In genomic region chr15:50321680-50322079, GRCh38 we compare ENCODE assay signal across 26 cellular contexts. TPM values are rescaled to one million over a fixed set of nuclear protein-coding genes. Genes with fewer than 3 reads are reported as not detected.
"Had no signal": no experiment of that assay in that cellular context is flagged by ENCODE, and none has a peak within 500 bp of the region (broad histone marks: within the 10 kb centered on the region; RNA-seq: fewer than 3 reads in every experiment).

No MANE protein-coding gene starts in this region.

- H3K36me3 ChIP-seq: breast epithelium had no signal

- H3K4me1 ChIP-seq: breast epithelium had no signal

- H3K4me3 Mint-ChIP-seq: activated CD4-positive, alpha-beta memory T cell treated with anti-CD3 and anti-CD28 coated beads, Interleukin-2, amount 10 ng/mL, durations not matched to agents 7 days and 5 days; activated CD4-positive, alpha-beta T cell treated with anti-CD3 and anti-CD28 coated beads, Interleukin-2, amount 10 ng/mL, durations not matched to agents 7 days and 5 days; activated naive CD8-positive, alpha-beta T cell treated with anti-CD3 and anti-CD28 coated beads, Interleukin-2, amount 10 ng/mL, durations not matched to agents 7 days and 5 days; activated T-cell treated with anti-CD3 and anti-CD28 coated beads, Interleukin-2, amount 50 U/mL, for 72 hours; T-cell had no signal

- H3K9me3 Mint-ChIP-seq: activated CD4-positive, alpha-beta memory T cell treated with anti-CD3 and anti-CD28 coated beads, Interleukin-2, amount 10 ng/mL, durations not matched to agents 7 days and 5 days; activated CD4-positive, alpha-beta T cell treated with anti-CD3 and anti-CD28 coated beads, Interleukin-2, amount 10 ng/mL, durations not matched to agents 7 days and 5 days; activated naive CD8-positive, alpha-beta T cell treated with anti-CD3 and anti-CD28 coated beads, Interleukin-2, amount 10 ng/mL, durations not matched to agents 7 days and 5 days; activated T-cell treated with anti-CD3 and anti-CD28 coated beads, Interleukin-2, amount 50 U/mL, for 72 hours; activated T-helper 2 cell treated with anti-CD3 and anti-CD28 coated beads, Interferon-gamma antibody, Interleukin-2, Interleukin-4, amounts not matched to agents 10 μg/mL and 5 μg/mL and 100 μg/mL, durations not matched to agents 14 hours and 24 hours and 36 hours; T-cell had no signal

- H3K27me3 Mint-ChIP-seq: activated CD4-positive, alpha-beta memory T cell treated with anti-CD3 and anti-CD28 coated beads, Interleukin-2, amount 10 ng/mL, durations not matched to agents 7 days and 5 days; activated CD4-positive, alpha-beta T cell treated with anti-CD3 and anti-CD28 coated beads, Interleukin-2, amount 10 ng/mL, durations not matched to agents 7 days and 5 days; activated naive CD8-positive, alpha-beta T cell treated with anti-CD3 and anti-CD28 coated beads, Interleukin-2, amount 10 ng/mL, durations not matched to agents 7 days and 5 days; T-cell had no signal

- H3K9me3 ChIP-seq: breast epithelium had no signal

- H3K27me3 ChIP-seq: breast epithelium had no signal

- H3K27ac ChIP-seq: breast epithelium, SK-N-MC, VCaP had no signal

- H3K4me3 ChIP-seq: breast epithelium, SK-N-MC had no signal

- ATAC-seq: activated T-cell treated with anti-CD3 and anti-CD28 coated beads, Interleukin-2, amount 50 U/mL, for 72 hours; Right ventricle myocardium inferior; T-cell had no signal

- DNase-seq: activated CD4-positive, alpha-beta memory T cell treated with anti-CD3 and anti-CD28 coated beads, Interleukin-2, amount 10 ng/mL, durations not matched to agents 7 days and 5 days; activated CD4-positive, alpha-beta T cell treated with anti-CD3 and anti-CD28 coated beads, Interleukin-2, amount 10 ng/mL, durations not matched to agents 7 days and 5 days; activated CD4-positive, CD25-positive, alpha-beta regulatory T cell; activated naive CD4-positive, alpha-beta T cell treated with anti-CD3 and anti-CD28 coated beads, Interleukin-2, amount 50 U/mL, for 16 hours; activated naive CD8-positive, alpha-beta T cell treated with anti-CD3 and anti-CD28 coated beads, Interleukin-2, amount 10 ng/mL, durations not matched to agents 7 days and 5 days; activated T-cell treated with anti-CD3 and anti-CD28 coated beads for 4 hours; activated T-cell treated with anti-CD3 and anti-CD28 coated beads, Interleukin-2, amount 50 U/mL, for 72 hours; caudate nucleus; Karpas-422; MM.1S; NCI-H1105; NCI-H1436; NCI-H1694 treated with DMSO at 0.1 percent for 48 hours; NCI-H2029 treated with DMSO at 0.1 percent for 48 hours; NCI-H345; NCI-H510A; NCI-H526 treated with DMSO at 0.1 percent for 48 hours; NCI-H82; T-cell had no signal

- H3K27ac Mint-ChIP-seq: activated CD4-positive, alpha-beta memory T cell treated with anti-CD3 and anti-CD28 coated beads, Interleukin-2, amount 10 ng/mL, durations not matched to agents 7 days and 5 days; activated CD4-positive, alpha-beta T cell treated with anti-CD3 and anti-CD28 coated beads, Interleukin-2, amount 10 ng/mL, durations not matched to agents 7 days and 5 days; activated naive CD8-positive, alpha-beta T cell treated with anti-CD3 and anti-CD28 coated beads, Interleukin-2, amount 10 ng/mL, durations not matched to agents 7 days and 5 days; activated T-cell treated with anti-CD3 and anti-CD28 coated beads, Interleukin-2, amount 50 U/mL, for 72 hours had no signal

RNA-seq across cellular contexts. Expression of gene HDC, which starts 56.2 kb away (rescaled TPM):
- total RNA-seq: OCI-LY7, RPMI7951 had no signal
